ENCODE assay signal across 10 cellular contexts in the genomic region with DNA sequence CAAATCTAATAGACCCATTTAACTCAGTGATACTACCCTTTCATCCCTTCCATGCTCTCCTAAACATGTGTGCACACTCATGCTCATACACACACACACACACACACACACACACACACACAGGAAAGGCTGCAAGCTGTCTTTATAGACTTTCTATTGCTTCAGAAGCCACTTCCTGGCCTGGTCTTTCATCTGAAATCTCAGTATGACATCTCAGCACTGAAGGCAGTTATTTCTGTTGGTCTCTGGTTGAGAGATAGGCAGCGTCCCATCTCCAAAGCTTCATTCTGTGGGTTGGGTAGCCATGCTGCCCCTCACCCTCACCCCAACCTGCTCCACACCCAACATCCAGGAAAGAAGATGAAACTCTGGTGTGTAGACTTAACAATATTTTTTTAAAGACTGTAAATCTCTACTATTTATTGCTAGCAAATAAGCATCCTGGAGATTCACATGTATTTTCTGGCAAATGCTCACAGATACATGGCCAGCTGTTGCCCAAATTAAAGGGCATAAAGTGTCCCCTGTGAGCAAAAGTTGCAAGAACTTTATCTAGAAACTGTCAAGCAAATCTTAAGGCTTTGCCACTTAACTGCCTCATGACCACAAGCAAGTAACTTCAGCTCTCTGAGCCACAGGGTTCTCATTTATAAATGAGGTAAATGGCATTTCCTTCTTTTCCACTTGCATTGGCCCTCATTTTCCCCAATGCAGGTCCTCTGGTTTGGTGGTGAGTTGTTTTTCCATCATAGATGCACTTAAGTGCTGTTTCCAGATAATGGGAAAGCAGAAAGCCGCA.
DNase-seq lines count a peak whose midpoint lies in the region; ATAC-seq lines count a peak whose summit lies in the region.
"Had no signal": no experiment of that assay in that cellular context is flagged by ENCODE, and none has a peak within 500 bp of the region (broad histone marks: within the 10 kb centered on the region; RNA-seq: fewer than 3 reads in every experiment).

No MANE protein-coding gene starts in this region.

- no peak overlapping the region for H2BK5ac ChIP-seq in neuronal stem cell (ENCODE audit: low read length)

- H3K9me3 Mint-ChIP-seq in activated CD4-positive, alpha-beta memory T cell treated with anti-CD3 and anti-CD28 coated beads for 36 hours, result peaks cover under 1% of the 10 kb centered on the region

- no peaks in the 10 kb centered on the region for H3K36me3 ChIP-seq in neuronal stem cell (replicated peaks in 1 of 2; ENCODE audit: control insufficient read depth in 2 of 2, insufficient read depth in 2 of 2, low read length in 2 of 2)
- H3K36me3 ChIP-seq: gastroesophageal sphincter had no signal

- no peaks in the 10 kb centered on the region for H3K27me3 ChIP-seq in neuronal stem cell (ENCODE audit: control insufficient read depth in 3 of 3, insufficient read depth in 3 of 3, low read depth in 1 of 3, low read length in 3 of 3)
- H3K27me3 ChIP-seq: gastroesophageal sphincter had no signal

- peak; percentile 63 for DNase-seq in activated CD4-positive, alpha-beta memory T cell treated with anti-CD3 and anti-CD28 coated beads for 36 hours
- peak; percentile 10 to 31 for DNase-seq in stimulated activated CD4-positive, alpha-beta T cell treated with anti-CD3 and anti-CD28 coated beads, Interleukin-2, amount 100 ng/mL, for 48 hours
- DNase-seq in neuronal stem cell (ENCODE audit: low spot score) (no peak), cardiac septum (ENCODE audit: low spot score) (no peak), NCI-H82 (lab: John Stamatoyannopoulos, UW) (no peak), middle frontal gyrus (ENCODE audit: extremely low spot score, low spot score) (no peak)

- no peak overlapping the region for H3K9ac ChIP-seq in neuronal stem cell (ENCODE audit: low read depth, low read length, poor library complexity)

- H3K4me1 ChIP-seq in neuronal stem cell (ENCODE audit: control insufficient read depth in 2 of 2, insufficient read depth in 1 of 2, low read depth in 1 of 2, low read length in 2 of 2), result no peaks in the 10 kb centered on the region
- H3K4me1 ChIP-seq: gastroesophageal sphincter had no signal

- H4K8ac ChIP-seq in neuronal stem cell (ENCODE audit: low read depth, low read length), result no peak overlapping the region

- H3K79me1 ChIP-seq in neuronal stem cell (ENCODE audit: low read depth, low read length), result no peaks in the 10 kb centered on the region

- H3K9me3 ChIP-seq in neuronal stem cell (replicated peaks in 1 of 2; ENCODE audit: control insufficient read depth in 2 of 2, insufficient read depth in 1 of 2, low read depth in 1 of 2, low read length in 2 of 2), result no peaks in the 10 kb centered on the region
- H3K9me3 ChIP-seq: gastroesophageal sphincter had no signal

- no peak overlapping the region for H3K23ac ChIP-seq in neuronal stem cell (ENCODE audit: low read depth, low read length, poor library complexity)

- H2BK15ac ChIP-seq in neuronal stem cell (ENCODE audit: low read length), result no peak overlapping the region

- H3K4me3 Mint-ChIP-seq in activated CD4-positive, alpha-beta memory T cell treated with anti-CD3 and anti-CD28 coated beads for 36 hours, result no peak overlapping the region

- H2BK120ac ChIP-seq in neuronal stem cell (ENCODE audit: low read depth, low read length), result no peak overlapping the region

- H3K36me3 Mint-ChIP-seq in activated CD4-positive, alpha-beta memory T cell treated with anti-CD3 and anti-CD28 coated beads for 36 hours, result no peaks in the 10 kb centered on the region

- no peak overlapping the region for H2BK12ac ChIP-seq in neuronal stem cell (ENCODE audit: low read length)

- H3K27ac ChIP-seq in neuronal stem cell (replicated peaks; ENCODE audit: low read length), result no peak overlapping the region
- H3K27ac ChIP-seq: gastroesophageal sphincter, SK-N-MC had no signal

- peaks cover 32% of the 10 kb centered on the region for H3K4me1 Mint-ChIP-seq in activated CD4-positive, alpha-beta memory T cell treated with anti-CD3 and anti-CD28 coated beads for 36 hours (ENCODE audit: low read depth)

- intact Hi-C loops in activated CD4-positive, alpha-beta memory T cell treated with anti-CD3 and anti-CD28 coated beads for 36 hours (cut with micrococcal nuclease), result loop anchor here (1.0 kb wide), 1 partner anchor 71 kb away; no protein-coding TSS in a partner anchor
- intact Hi-C loops in cardiac septum (cut with DNase I), result no loop called here

- H3K4me3 ChIP-seq in neuronal stem cell (ENCODE audit: low read length in 2 of 2), result no peak overlapping the region
- H3K4me3 ChIP-seq: gastroesophageal sphincter, SK-N-MC had no signal

- no peak overlapping the region for H3K27ac Mint-ChIP-seq in activated CD4-positive, alpha-beta memory T cell treated with anti-CD3 and anti-CD28 coated beads for 36 hours

- H3K27me3 Mint-ChIP-seq in activated CD4-positive, alpha-beta memory T cell treated with anti-CD3 and anti-CD28 coated beads for 36 hours, result no peaks in the 10 kb centered on the region

- ATAC-seq in GM19035 (IDR thresholded peaks at IDR 0.05; ENCODE audit: unreplicated experiment) (peak; percentile 91), HG03378 (IDR thresholded peaks at IDR 0.05; ENCODE audit: unreplicated experiment) (peak; percentile 76)
- ATAC-seq: gastroesophageal sphincter had no signal

- no peak overlapping the region for H3K4ac ChIP-seq in neuronal stem cell (ENCODE audit: low read length)

- no peak overlapping the region for H3K18ac ChIP-seq in neuronal stem cell (ENCODE audit: low read length)

- no peak overlapping the region for H2AFZ ChIP-seq in neuronal stem cell (ENCODE audit: low read length)

- POLR2A ChIA-PET in activated CD4-positive, alpha-beta memory T cell treated with anti-CD3 and anti-CD28 coated beads for 36 hours (lab: Charles Lee), result no interaction called here

- no CpG with 5 or more reads among the region's 2 CpGs for WGBS in neuronal stem cell (ENCODE audit: extremely low coverage in 2 of 2, insufficient read length in 2 of 2, insufficient replicate concordance in 1 of 2), 2 donors

- no peak overlapping the region for H4K91ac ChIP-seq in neuronal stem cell (ENCODE audit: low read depth, low read length, poor library complexity)

- CTCF ChIA-PET in activated CD4-positive, alpha-beta memory T cell treated with anti-CD3 and anti-CD28 coated beads for 36 hours (lab: Charles Lee), result no interaction called here

- no peak overlapping the region for H2AK5ac ChIP-seq in neuronal stem cell (ENCODE audit: low read depth, low read length)

- H3K4me2 ChIP-seq in neuronal stem cell (ENCODE audit: insufficient read depth, low read length, poor library complexity, severe bottlenecking), result no peak overlapping the region

- no peak overlapping the region for H3K14ac ChIP-seq in neuronal stem cell (ENCODE audit: low read length)

Comparison
In these comparisons a context has a peak if more than half of its experiments do, and no peak if none do; other contexts are left out.
1. DNase-seq: peak in activated CD4-positive, alpha-beta memory T cell treated with anti-CD3 and anti-CD28 coated beads for 36 hours (single experiment) and stimulated activated CD4-positive, alpha-beta T cell treated with anti-CD3 and anti-CD28 coated beads, Interleukin-2, amount 100 ng/mL, for 48 hours (2 of 2); none in neuronal stem cell (single experiment), cardiac septum (single experiment), NCI-H82 (single experiment) and middle frontal gyrus (single experiment).